In genomic region chr2:241572915-241573651, GRCh38 we compare ENCODE assay signal across 4 cellular contexts. TPM values are rescaled to one million over a fixed set of nuclear protein-coding genes. Genes with fewer than 3 reads are reported as not detected.
"Had no signal": no experiment of that assay in that cellular context is flagged by ENCODE, and none has a peak within 500 bp of the region (broad histone marks: within the 10 kb centered on the region; RNA-seq: fewer than 3 reads in every experiment).

No MANE protein-coding gene starts in this region.

RNA-seq across cellular contexts. Expression of gene BOK, which starts 14.5 kb away (rescaled TPM):
- total RNA-seq: activated B cell treated with CpG ODN at 0.5 μM for 24 hours; activated CD8-positive, alpha-beta memory T cell treated with anti-CD3 and anti-CD28 coated beads, Interleukin-2, amount 10 ng/mL, durations not matched to agents 7 days and 5 days; activated T-helper 1 cell treated with anti-CD3 and anti-CD28 coated beads, Interleukin-12 subunit alpha, Interleukin-12 subunit beta, Interleukin-2, Interleukin-4 antibody, amounts not matched to agents 30 ng/mL and 10 ng/mL and 1 ng/mL, durations not matched to agents 14 hours and 24 hours and 36 hours; T-helper 17 cell had no signal
